Comparison of ENCODE assay signal across 1 cellular context in the genomic region with DNA sequence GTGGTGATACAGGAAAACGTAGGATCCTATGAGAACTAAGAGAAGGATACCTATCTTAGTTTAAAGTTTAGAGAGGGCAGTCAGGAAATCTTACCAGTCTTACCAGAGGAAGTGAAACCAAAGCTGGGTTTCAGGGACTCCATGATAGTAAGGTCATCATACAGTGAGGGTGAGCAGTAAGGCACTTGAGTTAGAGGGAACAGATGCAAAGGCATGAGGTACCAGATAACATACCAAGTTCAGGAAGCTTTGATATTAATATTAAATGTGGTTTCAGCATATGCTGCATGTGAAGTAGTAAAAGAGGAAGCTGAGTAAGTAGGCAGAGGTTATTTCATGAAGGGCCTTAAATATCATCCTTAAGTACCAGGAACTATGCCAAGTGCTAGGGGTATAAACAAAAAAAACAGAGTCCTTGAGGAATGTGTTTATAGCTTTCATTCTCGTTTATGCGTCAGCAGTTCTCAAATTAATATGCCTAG.
TF ChIP-seq lines count a peak whose summit lies in the region.

No MANE protein-coding gene starts in this region.

TF ChIP-seq in GM12878, 131 proteins besides CTCF, POLR2A, EP300 and RAD21 (continued from another document):
- TF ChIP-seq, protein P1, sequence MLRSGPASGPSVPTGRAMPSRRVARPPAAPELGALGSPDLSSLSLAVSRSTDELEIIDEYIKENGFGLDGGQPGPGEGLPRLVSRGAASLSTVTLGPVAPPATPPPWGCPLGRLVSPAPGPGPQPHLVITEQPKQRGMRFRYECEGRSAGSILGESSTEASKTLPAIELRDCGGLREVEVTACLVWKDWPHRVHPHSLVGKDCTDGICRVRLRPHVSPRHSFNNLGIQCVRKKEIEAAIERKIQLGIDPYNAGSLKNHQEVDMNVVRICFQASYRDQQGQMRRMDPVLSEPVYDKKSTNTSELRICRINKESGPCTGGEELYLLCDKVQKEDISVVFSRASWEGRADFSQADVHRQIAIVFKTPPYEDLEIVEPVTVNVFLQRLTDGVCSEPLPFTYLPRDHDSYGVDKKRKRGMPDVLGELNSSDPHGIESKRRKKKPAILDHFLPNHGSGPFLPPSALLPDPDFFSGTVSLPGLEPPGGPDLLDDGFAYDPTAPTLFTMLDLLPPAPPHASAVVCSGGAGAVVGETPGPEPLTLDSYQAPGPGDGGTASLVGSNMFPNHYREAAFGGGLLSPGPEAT (IDR thresholded peaks at IDR 0.05; ENCODE audit: low read depth), result peak; percentile 74
- TF ChIP-seq, protein P2, sequence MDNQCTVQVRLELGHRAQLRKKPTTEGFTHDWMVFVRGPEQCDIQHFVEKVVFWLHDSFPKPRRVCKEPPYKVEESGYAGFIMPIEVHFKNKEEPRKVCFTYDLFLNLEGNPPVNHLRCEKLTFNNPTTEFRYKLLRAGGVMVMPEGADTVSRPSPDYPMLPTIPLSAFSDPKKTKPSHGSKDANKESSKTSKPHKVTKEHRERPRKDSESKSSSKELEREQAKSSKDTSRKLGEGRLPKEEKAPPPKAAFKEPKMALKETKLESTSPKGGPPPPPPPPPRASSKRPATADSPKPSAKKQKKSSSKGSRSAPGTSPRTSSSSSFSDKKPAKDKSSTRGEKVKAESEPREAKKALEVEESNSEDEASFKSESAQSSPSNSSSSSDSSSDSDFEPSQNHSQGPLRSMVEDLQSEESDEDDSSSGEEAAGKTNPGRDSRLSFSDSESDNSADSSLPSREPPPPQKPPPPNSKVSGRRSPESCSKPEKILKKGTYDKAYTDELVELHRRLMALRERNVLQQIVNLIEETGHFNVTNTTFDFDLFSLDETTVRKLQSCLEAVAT (IDR thresholded peaks at IDR 0.05), result no peak
- TF ChIP-seq CBX3 (IDR thresholded peaks at IDR 0.05; ENCODE audit: borderline replicate concordance, low read depth), result no peak
- TF ChIP-seq, protein P3, sequence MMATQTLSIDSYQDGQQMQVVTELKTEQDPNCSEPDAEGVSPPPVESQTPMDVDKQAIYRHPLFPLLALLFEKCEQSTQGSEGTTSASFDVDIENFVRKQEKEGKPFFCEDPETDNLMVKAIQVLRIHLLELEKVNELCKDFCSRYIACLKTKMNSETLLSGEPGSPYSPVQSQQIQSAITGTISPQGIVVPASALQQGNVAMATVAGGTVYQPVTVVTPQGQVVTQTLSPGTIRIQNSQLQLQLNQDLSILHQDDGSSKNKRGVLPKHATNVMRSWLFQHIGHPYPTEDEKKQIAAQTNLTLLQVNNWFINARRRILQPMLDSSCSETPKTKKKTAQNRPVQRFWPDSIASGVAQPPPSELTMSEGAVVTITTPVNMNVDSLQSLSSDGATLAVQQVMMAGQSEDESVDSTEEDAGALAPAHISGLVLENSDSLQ (IDR thresholded peaks at IDR 0.05), result no peak
- no peak; the same call in 1 of the 2 replicates for TF ChIP-seq ZNF384 (IDR thresholded peaks at IDR 0.05; ENCODE audit: borderline replicate concordance, low read depth, low read length)
- peak; percentile 83 for TF ChIP-seq YY1 (IDR thresholded peaks at IDR 0.05; ENCODE audit: low read depth, low read length)
- peak; percentile 89; the same call in 1 of the 2 replicates for TF ChIP-seq RCOR1 (conservative IDR thresholded peaks at IDR 0.05; ENCODE audit: low read depth, low read length)
- TF ChIP-seq SUPT20H (IDR thresholded peaks at IDR 0.05; ENCODE audit: borderline replicate concordance, control insufficient read depth, low read depth, low read length), result no peak
- peak; percentile 98 for TF ChIP-seq SPI1 (IDR thresholded peaks at IDR 0.05; ENCODE audit: borderline replicate concordance, insufficient read depth, low read depth, low read length)
- TF ChIP-seq TAF1 (IDR thresholded peaks at IDR 0.05; ENCODE audit: borderline replicate concordance, low read depth, low read length), result no peak
- TF ChIP-seq HDAC6 (IDR thresholded peaks at IDR 0.05; ENCODE audit: unreplicated experiment), result no peak
- TF ChIP-seq, protein P4, sequence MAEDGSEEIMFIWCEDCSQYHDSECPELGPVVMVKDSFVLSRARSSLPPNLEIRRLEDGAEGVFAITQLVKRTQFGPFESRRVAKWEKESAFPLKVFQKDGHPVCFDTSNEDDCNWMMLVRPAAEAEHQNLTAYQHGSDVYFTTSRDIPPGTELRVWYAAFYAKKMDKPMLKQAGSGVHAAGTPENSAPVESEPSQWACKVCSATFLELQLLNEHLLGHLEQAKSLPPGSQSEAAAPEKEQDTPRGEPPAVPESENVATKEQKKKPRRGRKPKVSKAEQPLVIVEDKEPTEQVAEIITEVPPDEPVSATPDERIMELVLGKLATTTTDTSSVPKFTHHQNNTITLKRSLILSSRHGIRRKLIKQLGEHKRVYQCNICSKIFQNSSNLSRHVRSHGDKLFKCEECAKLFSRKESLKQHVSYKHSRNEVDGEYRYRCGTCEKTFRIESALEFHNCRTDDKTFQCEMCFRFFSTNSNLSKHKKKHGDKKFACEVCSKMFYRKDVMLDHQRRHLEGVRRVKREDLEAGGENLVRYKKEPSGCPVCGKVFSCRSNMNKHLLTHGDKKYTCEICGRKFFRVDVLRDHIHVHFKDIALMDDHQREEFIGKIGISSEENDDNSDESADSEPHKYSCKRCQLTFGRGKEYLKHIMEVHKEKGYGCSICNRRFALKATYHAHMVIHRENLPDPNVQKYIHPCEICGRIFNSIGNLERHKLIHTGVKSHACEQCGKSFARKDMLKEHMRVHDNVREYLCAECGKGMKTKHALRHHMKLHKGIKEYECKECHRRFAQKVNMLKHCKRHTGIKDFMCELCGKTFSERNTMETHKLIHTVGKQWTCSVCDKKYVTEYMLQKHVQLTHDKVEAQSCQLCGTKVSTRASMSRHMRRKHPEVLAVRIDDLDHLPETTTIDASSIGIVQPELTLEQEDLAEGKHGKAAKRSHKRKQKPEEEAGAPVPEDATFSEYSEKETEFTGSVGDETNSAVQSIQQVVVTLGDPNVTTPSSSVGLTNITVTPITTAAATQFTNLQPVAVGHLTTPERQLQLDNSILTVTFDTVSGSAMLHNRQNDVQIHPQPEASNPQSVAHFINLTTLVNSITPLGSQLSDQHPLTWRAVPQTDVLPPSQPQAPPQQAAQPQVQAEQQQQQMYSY (CRISPR knock-in tag; IDR thresholded peaks at IDR 0.05), result no peak
- TF ChIP-seq NFIC (IDR thresholded peaks at IDR 0.05; ENCODE audit: low read depth, low read length), result peak; percentile 64; the same call in 1 of the 2 replicates
- TF ChIP-seq MTA2 (IDR thresholded peaks at IDR 0.05; ENCODE audit: low read depth), result peak; percentile 61; the same call in 1 of the 2 replicates
- no peak for TF ChIP-seq JUND (IDR thresholded peaks at IDR 0.05; ENCODE audit: low read depth, low read length)
- TF ChIP-seq, protein P5, sequence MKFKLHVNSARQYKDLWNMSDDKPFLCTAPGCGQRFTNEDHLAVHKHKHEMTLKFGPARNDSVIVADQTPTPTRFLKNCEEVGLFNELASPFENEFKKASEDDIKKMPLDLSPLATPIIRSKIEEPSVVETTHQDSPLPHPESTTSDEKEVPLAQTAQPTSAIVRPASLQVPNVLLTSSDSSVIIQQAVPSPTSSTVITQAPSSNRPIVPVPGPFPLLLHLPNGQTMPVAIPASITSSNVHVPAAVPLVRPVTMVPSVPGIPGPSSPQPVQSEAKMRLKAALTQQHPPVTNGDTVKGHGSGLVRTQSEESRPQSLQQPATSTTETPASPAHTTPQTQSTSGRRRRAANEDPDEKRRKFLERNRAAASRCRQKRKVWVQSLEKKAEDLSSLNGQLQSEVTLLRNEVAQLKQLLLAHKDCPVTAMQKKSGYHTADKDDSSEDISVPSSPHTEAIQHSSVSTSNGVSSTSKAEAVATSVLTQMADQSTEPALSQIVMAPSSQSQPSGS (IDR thresholded peaks at IDR 0.05; ENCODE audit: low read length), result peak; percentile 67; the same call in 1 of the 2 replicates
- TF ChIP-seq DPF2 (IDR thresholded peaks at IDR 0.05), result peak; percentile 82
- no peak for TF ChIP-seq NR2C2 (IDR thresholded peaks at IDR 0.05; ENCODE audit: borderline replicate concordance, control insufficient read depth, insufficient read length, low read depth)
- no peak for TF ChIP-seq EGR1 (IDR thresholded peaks at IDR 0.05; ENCODE audit: borderline replicate concordance in 1 of 2, low read depth in 2 of 2, low read length in 2 of 2)
- TF ChIP-seq MEF2A (IDR thresholded peaks at IDR 0.05; ENCODE audit: insufficient read depth, low read depth, low read length), result no peak
- no peak for TF ChIP-seq POU2F2 (IDR thresholded peaks at IDR 0.05; ENCODE audit: borderline replicate concordance, low read depth, low read length)
- TF ChIP-seq PAX8 (IDR thresholded peaks at IDR 0.05), result no peak
- peak in 1 of 2 experiments; percentile 73; a peak in 1 of 4 replicates for TF ChIP-seq ETV6 (conservative IDR thresholded peaks at IDR 0.05 in 1 of 2, IDR thresholded peaks at IDR 0.05 in 1 of 2; ENCODE audit: borderline replicate concordance in 1 of 2, low read depth in 1 of 2)
- TF ChIP-seq ZBED1 (IDR thresholded peaks at IDR 0.05; ENCODE audit: borderline replicate concordance), result peak; percentile 60; the same call in 1 of the 2 replicates
- no peak for TF ChIP-seq EZH2 (IDR thresholded peaks at IDR 0.05; ENCODE audit: borderline replicate concordance, control insufficient read depth, low read depth, low read length)
- TF ChIP-seq, protein P6, sequence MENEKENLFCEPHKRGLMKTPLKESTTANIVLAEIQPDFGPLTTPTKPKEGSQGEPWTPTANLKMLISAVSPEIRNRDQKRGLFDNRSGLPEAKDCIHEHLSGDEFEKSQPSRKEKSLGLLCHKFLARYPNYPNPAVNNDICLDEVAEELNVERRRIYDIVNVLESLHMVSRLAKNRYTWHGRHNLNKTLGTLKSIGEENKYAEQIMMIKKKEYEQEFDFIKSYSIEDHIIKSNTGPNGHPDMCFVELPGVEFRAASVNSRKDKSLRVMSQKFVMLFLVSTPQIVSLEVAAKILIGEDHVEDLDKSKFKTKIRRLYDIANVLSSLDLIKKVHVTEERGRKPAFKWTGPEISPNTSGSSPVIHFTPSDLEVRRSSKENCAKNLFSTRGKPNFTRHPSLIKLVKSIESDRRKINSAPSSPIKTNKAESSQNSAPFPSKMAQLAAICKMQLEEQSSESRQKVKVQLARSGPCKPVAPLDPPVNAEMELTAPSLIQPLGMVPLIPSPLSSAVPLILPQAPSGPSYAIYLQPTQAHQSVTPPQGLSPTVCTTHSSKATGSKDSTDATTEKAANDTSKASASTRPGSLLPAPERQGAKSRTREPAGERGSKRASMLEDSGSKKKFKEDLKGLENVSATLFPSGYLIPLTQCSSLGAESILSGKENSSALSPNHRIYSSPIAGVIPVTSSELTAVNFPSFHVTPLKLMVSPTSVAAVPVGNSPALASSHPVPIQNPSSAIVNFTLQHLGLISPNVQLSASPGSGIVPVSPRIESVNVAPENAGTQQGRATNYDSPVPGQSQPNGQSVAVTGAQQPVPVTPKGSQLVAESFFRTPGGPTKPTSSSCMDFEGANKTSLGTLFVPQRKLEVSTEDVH (IDR thresholded peaks at IDR 0.05; ENCODE audit: low read depth, partially characterized antibody), result no peak
- TF ChIP-seq CEBPB (IDR thresholded peaks at IDR 0.05; ENCODE audit: borderline replicate concordance in 1 of 2, low read depth in 2 of 2, low read length in 2 of 2), result no peak
- TF ChIP-seq SRF (IDR thresholded peaks at IDR 0.05; ENCODE audit: low read depth in 2 of 2, low read length in 2 of 2), result no peak
- TF ChIP-seq, protein P7, sequence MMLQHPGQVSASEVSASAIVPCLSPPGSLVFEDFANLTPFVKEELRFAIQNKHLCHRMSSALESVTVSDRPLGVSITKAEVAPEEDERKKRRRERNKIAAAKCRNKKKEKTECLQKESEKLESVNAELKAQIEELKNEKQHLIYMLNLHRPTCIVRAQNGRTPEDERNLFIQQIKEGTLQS (IDR thresholded peaks at IDR 0.05; ENCODE audit: borderline replicate concordance, extremely low read depth, low read depth, low read length), result no peak
- no peak for TF ChIP-seq TCF3 (IDR thresholded peaks at IDR 0.05; ENCODE audit: borderline replicate concordance, insufficient read depth, low read depth, low read length)
- no peak for TF ChIP-seq WRNIP1 (IDR thresholded peaks at IDR 0.05; ENCODE audit: borderline replicate concordance, low read depth, low read length)
- TF ChIP-seq, protein P8, sequence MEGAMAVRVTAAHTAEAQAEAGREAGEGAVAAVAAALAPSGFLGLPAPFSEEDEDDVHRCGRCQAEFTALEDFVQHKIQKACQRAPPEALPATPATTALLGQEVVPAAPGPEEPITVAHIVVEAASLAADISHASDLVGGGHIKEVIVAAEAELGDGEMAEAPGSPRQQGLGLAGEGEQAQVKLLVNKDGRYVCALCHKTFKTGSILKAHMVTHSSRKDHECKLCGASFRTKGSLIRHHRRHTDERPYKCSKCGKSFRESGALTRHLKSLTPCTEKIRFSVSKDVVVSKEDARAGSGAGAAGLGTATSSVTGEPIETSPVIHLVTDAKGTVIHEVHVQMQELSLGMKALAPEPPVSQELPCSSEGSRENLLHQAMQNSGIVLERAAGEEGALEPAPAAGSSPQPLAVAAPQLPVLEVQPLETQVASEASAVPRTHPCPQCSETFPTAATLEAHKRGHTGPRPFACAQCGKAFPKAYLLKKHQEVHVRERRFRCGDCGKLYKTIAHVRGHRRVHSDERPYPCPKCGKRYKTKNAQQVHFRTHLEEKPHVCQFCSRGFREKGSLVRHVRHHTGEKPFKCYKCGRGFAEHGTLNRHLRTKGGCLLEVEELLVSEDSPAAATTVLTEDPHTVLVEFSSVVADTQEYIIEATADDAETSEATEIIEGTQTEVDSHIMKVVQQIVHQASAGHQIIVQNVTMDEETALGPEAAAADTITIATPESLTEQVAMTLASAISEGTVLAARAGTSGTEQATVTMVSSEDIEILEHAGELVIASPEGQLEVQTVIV (IDR thresholded peaks at IDR 0.05; ENCODE audit: borderline replicate concordance, partially characterized antibody), result no peak
- TF ChIP-seq TCF7 (IDR thresholded peaks at IDR 0.05; ENCODE audit: borderline replicate concordance), result no peak
- no peak for TF ChIP-seq ZNF24 (IDR thresholded peaks at IDR 0.05)
